22 cellular contexts compared by ENCODE assay signal in the genomic region with DNA sequence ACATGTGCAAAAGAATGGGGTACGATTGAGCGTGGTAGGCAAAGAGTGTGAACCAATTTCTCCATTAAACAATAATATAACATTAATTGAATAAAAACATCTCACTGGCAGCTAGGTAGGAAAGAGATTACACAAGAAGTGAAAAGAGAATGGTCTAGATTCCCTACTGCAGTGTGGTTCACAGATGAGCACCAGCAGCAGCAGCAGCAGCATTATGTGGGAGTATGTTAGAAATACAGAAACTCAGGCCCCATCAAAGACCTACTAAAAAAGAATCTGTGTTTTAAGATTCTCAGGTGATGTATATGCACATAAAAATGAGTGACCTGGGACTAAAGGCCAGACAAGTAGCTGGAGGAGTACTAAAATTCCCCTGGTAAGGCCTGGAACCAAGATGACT.
A peak's percentile ranks its signal among the peaks of the same experiment; 100 is the strongest.
DNase-seq lines count a peak whose midpoint lies in the region; ATAC-seq and TF ChIP-seq lines count a peak whose summit lies in the region.
"Had no signal": no experiment of that assay in that cellular context is flagged by ENCODE, and none has a peak within 500 bp of the region (broad histone marks: within the 10 kb centered on the region; RNA-seq: fewer than 3 reads in every experiment).

No MANE protein-coding gene starts in this region.

- peaks cover 6% of the 10 kb centered on the region for H3K36me3 Mint-ChIP-seq in natural killer cell
- peaks cover 14% of the 10 kb centered on the region for H3K36me3 Mint-ChIP-seq in natural killer cell treated with Interleukin-12 subunit alpha and Interleukin-12 subunit beta and Interleukin-15 and Interleukin-18, amount 100 ng/mL, for 72 hours
- H3K36me3 Mint-ChIP-seq in activated T-helper 1 cell treated with anti-CD3 and anti-CD28 coated beads, Interleukin-12 subunit alpha, Interleukin-12 subunit beta, Interleukin-2, Interleukin-4 antibody, amounts not matched to agents 30 ng/mL and 10 ng/mL and 1 ng/mL, durations not matched to agents 14 hours and 24 hours and 36 hours (ENCODE audit: low read depth) = peaks cover 34% of the 10 kb centered on the region
- peaks cover 15 to 21% (median 17%) of the 10 kb centered on the region in 3 donors for H3K36me3 Mint-ChIP-seq in immature natural killer cell

- ATAC-seq in natural killer cell (no peak), HG02840 (IDR thresholded peaks at IDR 0.05; ENCODE audit: low FRiP score, unreplicated experiment) (no peak)
- no peak for ATAC-seq in natural killer cell treated with Interleukin-12 subunit alpha and Interleukin-12 subunit beta and Interleukin-15 and Interleukin-18, amount 100 ng/mL, for 72 hours
- ATAC-seq: esophagus mucosa, gastroesophageal sphincter had no signal

- TF ChIP-seq CTCF in natural killer cell (IDR thresholded peaks at IDR 0.05) = no peak

- intact Hi-C loops in natural killer cell (cut with micrococcal nuclease) = no loop called here
- intact Hi-C loops in activated T-helper 1 cell treated with anti-CD3 and anti-CD28 coated beads, Interleukin-12 subunit alpha, Interleukin-12 subunit beta, Interleukin-2, Interleukin-4 antibody, amounts not matched to agents 30 ng/mL and 10 ng/mL and 1 ng/mL, durations not matched to agents 14 hours and 24 hours and 36 hours (cut with micrococcal nuclease) = no loop called here

- H3K4me1 Mint-ChIP-seq in natural killer cell = peaks cover 42 to 48% of the 10 kb centered on the region in 2 donors
- H3K4me1 Mint-ChIP-seq in natural killer cell treated with Interleukin-12 subunit alpha and Interleukin-12 subunit beta and Interleukin-15 and Interleukin-18, amount 100 ng/mL, for 72 hours (ENCODE audit: low read depth in 2 of 2) = peaks cover 35 to 41% of the 10 kb centered on the region in 2 donors
- peaks cover 54% of the 10 kb centered on the region for H3K4me1 Mint-ChIP-seq in activated T-helper 1 cell treated with anti-CD3 and anti-CD28 coated beads, Interleukin-12 subunit alpha, Interleukin-12 subunit beta, Interleukin-2, Interleukin-4 antibody, amounts not matched to agents 30 ng/mL and 10 ng/mL and 1 ng/mL, durations not matched to agents 14 hours and 24 hours and 36 hours (ENCODE audit: low read depth)
- H3K4me1 Mint-ChIP-seq in immature natural killer cell = peaks cover 53 to 78% of the 10 kb centered on the region in 2 donors
- H3K4me1 Mint-ChIP-seq: neural crest cell had no signal

- H3K4me3 Mint-ChIP-seq in natural killer cell = no peak overlapping the region
- H3K4me3 Mint-ChIP-seq in natural killer cell treated with Interleukin-12 subunit alpha and Interleukin-12 subunit beta and Interleukin-15 and Interleukin-18, amount 100 ng/mL, for 72 hours = no peak overlapping the region
- no peak overlapping the region for H3K4me3 Mint-ChIP-seq in activated T-helper 1 cell treated with anti-CD3 and anti-CD28 coated beads, Interleukin-12 subunit alpha, Interleukin-12 subunit beta, Interleukin-2, Interleukin-4 antibody, amounts not matched to agents 30 ng/mL and 10 ng/mL and 1 ng/mL, durations not matched to agents 14 hours and 24 hours and 36 hours
- no peak overlapping the region for H3K4me3 Mint-ChIP-seq in immature natural killer cell
- H3K4me3 Mint-ChIP-seq: neural crest cell had no signal

- H3K27me3 Mint-ChIP-seq in natural killer cell (ENCODE audit: low read depth in 2 of 2) (no peaks in the 10 kb centered on the region), immature natural killer cell (ENCODE audit: low read depth in 3 of 3) (peaks cover 0 to 1% (median 0%) of the 10 kb centered on the region in 3 donors)
- H3K27me3 Mint-ChIP-seq in natural killer cell treated with Interleukin-12 subunit alpha and Interleukin-12 subunit beta and Interleukin-15 and Interleukin-18, amount 100 ng/mL, for 72 hours = no peaks in the 10 kb centered on the region
- H3K27me3 Mint-ChIP-seq in activated T-helper 1 cell treated with anti-CD3 and anti-CD28 coated beads, Interleukin-12 subunit alpha, Interleukin-12 subunit beta, Interleukin-2, Interleukin-4 antibody, amounts not matched to agents 30 ng/mL and 10 ng/mL and 1 ng/mL, durations not matched to agents 14 hours and 24 hours and 36 hours (ENCODE audit: insufficient read depth) = no peaks in the 10 kb centered on the region
- H3K27me3 Mint-ChIP-seq: progenitor cell of endocrine pancreas had no signal

- no peak for DNase-seq in natural killer cell
- no peak for DNase-seq in natural killer cell treated with Interleukin-12 subunit alpha and Interleukin-12 subunit beta and Interleukin-15 and Interleukin-18, amount 100 ng/mL, for 72 hours (ENCODE audit: low spot score)
- no peak for DNase-seq in activated T-helper 1 cell treated with anti-CD3 and anti-CD28 coated beads, Interleukin-12 subunit alpha, Interleukin-12 subunit beta, Interleukin-2, Interleukin-4 antibody, amounts not matched to agents 30 ng/mL and 10 ng/mL and 1 ng/mL, durations not matched to agents 14 hours and 24 hours and 36 hours (ENCODE audit: low spot score)
- no peak for DNase-seq in immature natural killer cell
- no peak for DNase-seq in activated effector memory CD4-positive, alpha-beta T cell treated with anti-CD3 and anti-CD28 coated beads, Interleukin-2, amount 50 U/mL, for 16 hours
- DNase-seq in stimulated activated CD4-positive, alpha-beta T cell treated with anti-CD3 and anti-CD28 coated beads, Interleukin-2, amount 100 ng/mL, for 24 hours = no peak
- DNase-seq: activated CD4-positive, alpha-beta T cell treated with anti-CD3 and anti-CD28 coated beads for 4 hours; amniotic stem cell; central memory CD4-positive, alpha-beta T cell; effector CD4-positive, alpha-beta T cell; EL; Karpas-422; kidney glomerular epithelial cell; mesendoderm; NCI-H1048; NCI-H2081; NCI-H524 had no signal

- H3K9me3 Mint-ChIP-seq in natural killer cell (no peaks in the 10 kb centered on the region), immature natural killer cell (no peaks in the 10 kb centered on the region)
- no peaks in the 10 kb centered on the region for H3K9me3 Mint-ChIP-seq in natural killer cell treated with Interleukin-12 subunit alpha and Interleukin-12 subunit beta and Interleukin-15 and Interleukin-18, amount 100 ng/mL, for 72 hours
- H3K9me3 Mint-ChIP-seq in activated T-helper 1 cell treated with anti-CD3 and anti-CD28 coated beads, Interleukin-12 subunit alpha, Interleukin-12 subunit beta, Interleukin-2, Interleukin-4 antibody, amounts not matched to agents 30 ng/mL and 10 ng/mL and 1 ng/mL, durations not matched to agents 14 hours and 24 hours and 36 hours = no peaks in the 10 kb centered on the region
- H3K9me3 Mint-ChIP-seq: neural crest cell had no signal

- peak overlapping the region; percentile 62 to 97 for H3K27ac Mint-ChIP-seq in natural killer cell
- peak overlapping the region in 1 of 2 donors; percentile 54 for H3K27ac Mint-ChIP-seq in natural killer cell treated with Interleukin-12 subunit alpha and Interleukin-12 subunit beta and Interleukin-15 and Interleukin-18, amount 100 ng/mL, for 72 hours
- peak overlapping the region; percentile 76 for H3K27ac Mint-ChIP-seq in activated T-helper 1 cell treated with anti-CD3 and anti-CD28 coated beads, Interleukin-12 subunit alpha, Interleukin-12 subunit beta, Interleukin-2, Interleukin-4 antibody, amounts not matched to agents 30 ng/mL and 10 ng/mL and 1 ng/mL, durations not matched to agents 14 hours and 24 hours and 36 hours
- peak overlapping the region; percentile 42 to 96 (median 63) for H3K27ac Mint-ChIP-seq in immature natural killer cell
- H3K27ac Mint-ChIP-seq: progenitor cell of endocrine pancreas had no signal
